Comparison of ENCODE assay signal across 11 cellular contexts in the genomic region with DNA sequence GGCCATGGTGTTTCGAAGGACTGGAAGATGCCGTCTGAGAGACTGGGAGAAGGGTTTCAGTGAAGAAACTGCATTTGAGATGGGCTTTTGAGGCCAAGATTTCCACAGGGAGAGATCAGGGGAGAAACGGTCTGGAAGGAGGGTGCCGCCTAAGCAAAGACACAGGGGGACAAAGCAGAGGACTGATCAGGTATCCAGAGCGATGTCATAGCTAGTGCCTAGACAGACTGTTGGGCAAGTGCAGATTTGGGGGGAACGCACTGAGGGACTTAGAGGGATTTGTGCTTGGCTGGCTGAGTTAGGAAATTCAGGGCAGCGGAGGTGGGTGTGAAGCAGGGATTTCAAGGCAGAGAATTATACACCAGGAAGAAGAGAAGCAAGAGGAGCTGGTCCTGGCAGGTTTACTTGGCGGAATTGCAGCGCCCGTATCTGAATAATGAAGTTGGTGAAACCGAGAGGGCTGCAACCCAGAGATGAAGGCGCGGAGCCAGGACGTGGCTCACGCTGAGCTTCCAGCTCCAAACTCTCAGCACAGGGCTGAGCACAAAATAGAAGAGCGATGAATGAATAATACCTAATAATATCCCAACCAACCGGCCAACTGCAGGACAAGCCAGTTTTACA.
DNase-seq lines count a peak whose midpoint lies in the region; ATAC-seq and TF ChIP-seq lines count a peak whose summit lies in the region.
"Had no signal": no experiment of that assay in that cellular context is flagged by ENCODE, and none has a peak within 500 bp of the region (broad histone marks: within the 10 kb centered on the region; RNA-seq: fewer than 3 reads in every experiment).

No MANE protein-coding gene starts in this region.

- H3K27ac ChIP-seq in HUES64 (ENCODE audit: low read depth, low read length), result peak overlapping the region; percentile 19; the same call in 1 of the 2 replicates
- H3K27ac ChIP-seq in right cardiac atrium (ENCODE audit: low read length), result no peak overlapping the region
- peak overlapping the region; percentile 64 for H3K27ac ChIP-seq in skeletal muscle tissue (ENCODE audit: low read depth, low read length)
- H3K27ac ChIP-seq: GM23248 had no signal

- H3K4me3 ChIP-seq in HUES64 (ENCODE audit: low read length) (peak overlapping the region; percentile 5; the same call in 1 of the 2 replicates), cardiac fibroblast (replicated peaks in 1 of 2; ENCODE audit: low read depth in 2 of 2, low read length in 2 of 2) (no peak overlapping the region), right cardiac atrium (ENCODE audit: low read length) (no peak overlapping the region), skeletal muscle tissue (ENCODE audit: low read length in 3 of 3) (peak overlapping the region; percentile 52 to 65 (median 57))
- H3K4me3 ChIP-seq: colonic mucosa, GM23248 had no signal

- H3K9ac ChIP-seq in HUES64 (ENCODE audit: low read depth, low read length) (peak overlapping the region; percentile 9; the same call in 1 of the 2 replicates), skeletal muscle tissue (ENCODE audit: low read depth in 1 of 3, low read length in 3 of 3) (peak overlapping the region in 2 of 3 donors; percentile 58 to 77)
- H3K9ac ChIP-seq: GM23248 had no signal

- H3K4me1 ChIP-seq in HUES64 (ENCODE audit: insufficient read depth, low read length) (peaks cover 49% of the 10 kb centered on the region), right cardiac atrium (ENCODE audit: control insufficient read depth, insufficient read depth, low read length) (peaks cover 5% of the 10 kb centered on the region), skeletal muscle tissue (ENCODE audit: control insufficient read depth in 3 of 3, insufficient read depth in 3 of 3, low read length in 3 of 3) (peaks cover 16 to 35% (median 28%) of the 10 kb centered on the region in 3 donors)

- intact Hi-C loops in right cardiac atrium (cut with DNase I), result loop anchor here in 1 of 4 donors (10.0 kb wide), 1 partner anchor 312 kb away; no protein-coding TSS in a partner anchor

- 70% methylated on average over 17 of the region's 17 CpGs for WGBS in HUES64
- 66% methylated on average over 17 of the region's 17 CpGs for WGBS in right cardiac atrium

- peak; percentile 27 to 66 for DNase-seq in cardiac fibroblast (ENCODE audit: low read depth in 2 of 2)
- peak; percentile 70 to 90 (median 85) for DNase-seq in right cardiac atrium
- no peak for DNase-seq in activated T-cell treated with anti-CD3 and anti-CD28 coated beads for 4 hours
- no peak for DNase-seq in H4 (ENCODE audit: low spot score)
- DNase-seq in iPS-NIHi7 (ENCODE audit: extremely low spot score), result no peak
- DNase-seq: colonic mucosa, GM23248, T-helper 17 cell had no signal

- ATAC-seq in right cardiac atrium (peak; percentile 73 to 85), GM18498 (IDR thresholded peaks at IDR 0.05; ENCODE audit: unreplicated experiment) (no peak)
- ATAC-seq: T-helper 17 cell had no signal

- no peak for TF ChIP-seq CTCF in cardiac fibroblast (IDR thresholded peaks at IDR 0.05; ENCODE audit: low read depth, low read length)

- H3K27me3 ChIP-seq in HUES64 (ENCODE audit: insufficient read depth, low read length), result no peaks in the 10 kb centered on the region
- H3K27me3 ChIP-seq in right cardiac atrium (ENCODE audit: control insufficient read depth, insufficient read depth), result no peaks in the 10 kb centered on the region
- no peaks in the 10 kb centered on the region for H3K27me3 ChIP-seq in skeletal muscle tissue (ENCODE audit: control insufficient read depth in 3 of 3, insufficient read depth in 3 of 3, low read length in 3 of 3)
- H3K27me3 ChIP-seq: colonic mucosa had no signal

- H3K9me3 ChIP-seq in HUES64 (ENCODE audit: insufficient read depth, low read depth, low read length) (no peaks in the 10 kb centered on the region), right cardiac atrium (ENCODE audit: control insufficient read depth, low read length) (no peaks in the 10 kb centered on the region), skeletal muscle tissue (ENCODE audit: control insufficient read depth in 3 of 3, low read length in 3 of 3) (no peaks in the 10 kb centered on the region)
- H3K9me3 ChIP-seq: colonic mucosa had no signal

- H3K36me3 ChIP-seq in HUES64 (ENCODE audit: insufficient read depth, low read length), result no peaks in the 10 kb centered on the region
- no peaks in the 10 kb centered on the region for H3K36me3 ChIP-seq in skeletal muscle tissue (ENCODE audit: control insufficient read depth in 3 of 3, insufficient read depth in 3 of 3, low read length in 3 of 3)
- H3K36me3 ChIP-seq: colonic mucosa had no signal

Comparison
In these comparisons a context has a peak if more than half of its experiments do, and no peak if none do; other contexts are left out.
1. H3K4me3 ChIP-seq: peak in HUES64 (single experiment) and skeletal muscle tissue (3 of 3); none in cardiac fibroblast (0 of 2) and right cardiac atrium (single experiment).
2. DNase-seq: peak in cardiac fibroblast (2 of 2) and right cardiac atrium (3 of 3); none in activated T-cell treated with anti-CD3 and anti-CD28 coated beads for 4 hours (single experiment), H4 (single experiment) and iPS-NIHi7 (single experiment).